Comparison of ENCODE assay signal across 8 cellular contexts in the genomic region with DNA sequence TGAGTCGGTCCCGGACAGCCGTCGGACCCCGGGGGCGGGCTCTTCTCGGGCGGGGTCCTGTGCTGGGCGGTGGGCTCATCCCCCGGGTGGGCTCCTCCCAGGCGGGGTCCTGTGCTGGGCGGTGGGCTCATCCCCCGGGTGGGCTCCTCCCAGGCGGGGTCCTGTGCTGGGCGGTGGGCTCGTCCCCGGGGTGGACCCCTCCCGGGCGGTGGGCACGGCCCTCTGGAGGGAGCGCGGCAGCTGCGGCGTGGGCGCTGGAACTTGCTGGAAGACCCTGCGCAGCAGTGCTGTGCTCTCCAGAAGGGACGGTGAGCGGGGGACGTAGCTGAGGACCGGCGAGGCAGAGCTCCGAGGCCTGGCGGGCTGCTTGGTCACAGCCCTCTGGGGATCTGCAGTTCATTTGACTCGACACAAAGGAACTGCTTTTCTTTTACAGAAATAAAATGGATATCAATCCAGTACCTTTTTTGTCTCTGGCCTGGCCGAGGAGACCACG. TPM values are rescaled to one million over a fixed set of nuclear protein-coding genes. Genes with fewer than 3 reads are reported as not detected.
DNase-seq lines count a peak whose midpoint lies in the region; ATAC-seq and TF ChIP-seq lines count a peak whose summit lies in the region.

No MANE protein-coding gene starts in this region.

- H3K27me3 Mint-ChIP-seq in natural killer cell (ENCODE audit: low read depth in 2 of 2) = peaks cover 28 to 35% of the 10 kb centered on the region in 2 donors

- no peaks in the 10 kb centered on the region for H3K4me1 ChIP-seq in NT2/D1 (ENCODE audit: insufficient read depth, insufficient read length)
- peaks cover 14 to 54% (median 46%) of the 10 kb centered on the region in 4 donors for H3K4me1 ChIP-seq in esophagus muscularis mucosa

- peaks cover 8% of the 10 kb centered on the region in 2 donors for H3K4me1 Mint-ChIP-seq in natural killer cell

- TF ChIP-seq EP300 in esophagus muscularis mucosa (IDR thresholded peaks at IDR 0.05) = no peak

- peak overlapping the region; percentile 73 for H3K4me3 ChIP-seq in NT2/D1 (ENCODE audit: insufficient read length, low read depth)
- H3K4me3 ChIP-seq in esophagus muscularis mucosa = peak overlapping the region; percentile 79 to 89 (median 84)

- 16% methylated on average over 17 of the region's 36 CpGs for WGBS in esophagus muscularis mucosa

- H3K9ac ChIP-seq in NT2/D1 (ENCODE audit: insufficient read length, low read depth) = peak overlapping the region; percentile 58

- H3K9me3 ChIP-seq in NT2/D1 (ENCODE audit: insufficient read depth, low read length) (no peaks in the 10 kb centered on the region), esophagus muscularis mucosa (no peaks in the 10 kb centered on the region)

- peak overlapping the region; percentile 38 for H3K4me3 Mint-ChIP-seq in natural killer cell

- H3K27ac ChIP-seq in esophagus muscularis mucosa (replicated peaks in 1 of 4) = peak overlapping the region; percentile 91 to 98 (median 95)

- intact Hi-C loops in esophagus muscularis mucosa (cut with DNase I) = loop anchor here (5.0 kb wide), 1 partner anchor 58 kb away; no protein-coding TSS in a partner anchor
- intact Hi-C loops in natural killer cell (cut with micrococcal nuclease) = no loop called here

- H3K36me3 Mint-ChIP-seq in natural killer cell = no peaks in the 10 kb centered on the region

- no peaks in the 10 kb centered on the region for H3K9me3 Mint-ChIP-seq in natural killer cell

- H3K27ac Mint-ChIP-seq in natural killer cell = peak overlapping the region in 1 of 2 donors; percentile 89

- no peak for ATAC-seq in natural killer cell
- no peak for ATAC-seq in GM18498 (IDR thresholded peaks at IDR 0.05; ENCODE audit: unreplicated experiment)
- no peak for ATAC-seq in HG03342 (IDR thresholded peaks at IDR 0.05; ENCODE audit: unreplicated experiment)

- TF ChIP-seq POLR2A in esophagus muscularis mucosa (IDR thresholded peaks at IDR 0.05; ENCODE audit: low read depth) = no peak

- TF ChIP-seq CTCF in esophagus muscularis mucosa (IDR thresholded peaks at IDR 0.05) (no peak), natural killer cell (IDR thresholded peaks at IDR 0.05) (no peak)

- DNase-seq in EL (peak; percentile 27), NT2/D1 (ENCODE audit: low read depth, low spot score) (no peak), esophagus muscularis mucosa (ENCODE audit: extremely low spot score) (peak; percentile 88), natural killer cell (no peak), ureter (ENCODE audit: low spot score) (no peak)
- no peak for DNase-seq in activated CD4-positive, CD25-positive, alpha-beta regulatory T cell treated with anti-CD3 and anti-CD28 coated beads, Interleukin-2, amount 50 U/mL, for 72 hours

- peaks cover 13% of the 10 kb centered on the region for H3K27me3 ChIP-seq in NT2/D1 (ENCODE audit: insufficient read depth, insufficient read length)
- no peaks in the 10 kb centered on the region for H3K27me3 ChIP-seq in esophagus muscularis mucosa

- H3K36me3 ChIP-seq in NT2/D1 (ENCODE audit: insufficient read depth, insufficient read length, low read length) (no peaks in the 10 kb centered on the region), esophagus muscularis mucosa (no peaks in the 10 kb centered on the region)

RNA-seq across cellular contexts. Expression of a gene that starts 0.6 kb away (rescaled TPM):
- total RNA-seq in esophagus muscularis mucosa = 100 to 1,000 TPM in 2 of 4 donors, 10 to 100 TPM in 2; 84.2 to 122 (median 96.5) TPM
- 1 to 10 TPM; 2.1 to 3.8 (median 2.4) TPM for total RNA-seq in natural killer cell
- 33.8 TPM for total RNA-seq in ureter

Comparison
In these comparisons a context has a peak if more than half of its experiments do, and no peak if none do; other contexts are left out.
1. DNase-seq: peak in EL (single experiment) and esophagus muscularis mucosa (single experiment); none in NT2/D1 (single experiment), natural killer cell (single experiment), ureter (single experiment) and activated CD4-positive, CD25-positive, alpha-beta regulatory T cell treated with anti-CD3 and anti-CD28 coated beads, Interleukin-2, amount 50 U/mL, for 72 hours (single experiment).